ENCODE assay signal across 16 cellular contexts in genomic region chrX:139750390-139750789, GRCh38. TPM values are rescaled to one million over a fixed set of nuclear protein-coding genes. Genes with fewer than 3 reads are reported as not detected.
"Had no signal": no experiment of that assay in that cellular context is flagged by ENCODE, and none has a peak within 500 bp of the region (broad histone marks: within the 10 kb centered on the region; RNA-seq: fewer than 3 reads in every experiment).

No MANE protein-coding gene starts in this region.

- H3K36me3 ChIP-seq: thyroid gland had no signal

- DNase-seq: activated B cell treated with CpG ODN at 0.5 μM for 24 hours; activated CD4-positive, alpha-beta T cell treated with anti-CD3 and anti-CD28 coated beads for 48 hours; activated CD8-positive, alpha-beta memory T cell treated with anti-CD3 and anti-CD28 coated beads, Interleukin-2, amount 50 U/mL, for 48 hours; activated naive CD8-positive, alpha-beta T cell treated with anti-CD3 and anti-CD28 coated beads for 36 hours; anterior cingulate cortex; effector memory CD4-positive, alpha-beta T cell; naive thymus-derived CD4-positive, alpha-beta T cell; posterior cingulate gyrus; stimulated activated CD4-positive, alpha-beta T cell treated with anti-CD3 and anti-CD28 coated beads, Interleukin-15, amount 100 ng/mL, for 24 hours; stimulated activated CD4-positive, alpha-beta T cell treated with anti-CD3 and anti-CD28 coated beads, Interleukin-4, amount 100 ng/mL, for 1 hour; stimulated activated naive B cell treated with anti-CD40 and anti-IgM and Interleukin-4, amounts not matched to agents 10 μg/mL and 1 μg/mL and 100 μg/mL, for 72 hours; T-helper 17 cell; thyroid gland had no signal

- FAIRE-seq: urothelium cell line had no signal

- H3K4me3 ChIP-seq: skin epidermis, thyroid gland had no signal

- H3K27me3 ChIP-seq: thyroid gland had no signal

- H3K27ac ChIP-seq: skin epidermis, thyroid gland had no signal

- ATAC-seq: naive thymus-derived CD4-positive, alpha-beta T cell; stimulated activated naive B cell treated with anti-CD40 and anti-IgM and Interleukin-4, amounts not matched to agents 10 μg/mL and 1 μg/mL and 100 μg/mL, for 72 hours; T-helper 17 cell had no signal

- H3K9me3 ChIP-seq: thyroid gland had no signal

- H3K4me1 ChIP-seq: thyroid gland had no signal

RNA-seq across cellular contexts. Expression of gene MCF2, which starts 42.4 kb away (rescaled TPM):
- total RNA-seq: lung microvascular endothelial cell had no signal
- polyA plus RNA-seq: naive thymus-derived CD4-positive, alpha-beta T cell had no signal
